9 cellular contexts compared by ENCODE assay signal in the genomic region with DNA sequence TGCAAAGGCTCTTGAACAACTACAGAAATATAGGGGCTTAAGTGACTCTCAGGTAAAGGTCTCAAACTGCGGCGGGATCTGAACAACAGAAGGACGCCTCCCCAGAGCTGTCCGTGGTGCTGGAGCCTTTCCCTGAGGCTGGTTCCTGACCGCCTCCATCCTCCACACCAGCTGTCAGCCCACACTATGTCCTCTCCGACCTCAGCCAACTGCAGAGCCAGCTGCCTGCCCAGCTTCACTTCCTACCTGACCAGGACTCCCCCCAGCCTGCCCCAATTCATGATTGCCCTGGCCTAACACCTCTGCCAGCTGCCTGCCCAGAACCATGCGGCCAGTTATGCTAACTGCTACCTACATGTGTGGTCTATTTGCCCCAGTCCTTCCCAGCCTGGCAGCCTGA.
DNase-seq lines count a peak whose midpoint lies in the region; ATAC-seq and TF ChIP-seq lines count a peak whose summit lies in the region.
"Had no signal": no experiment of that assay in that cellular context is flagged by ENCODE, and none has a peak within 500 bp of the region (broad histone marks: within the 10 kb centered on the region; RNA-seq: fewer than 3 reads in every experiment).

No MANE protein-coding gene starts in this region.

- H3F3A ChIP-seq in GM23248 (ENCODE audit: insufficient read depth), result no peaks in the 10 kb centered on the region

- H3K27ac ChIP-seq in GM23248 (no peak overlapping the region), brain microvascular endothelial cell (no peak overlapping the region)
- H3K27ac ChIP-seq: HL-60 had no signal

- DNase-seq in GM23248, result peak; percentile 42
- peak; percentile 44 for DNase-seq in MG63
- peak; percentile 18 for DNase-seq in brain microvascular endothelial cell
- peak; percentile 43 to 70 for DNase-seq in mesothelial cell of epicardium (ENCODE audit: low spot score in 2 of 2, unreplicated experiment in 2 of 2)
- no peak for DNase-seq in midbrain (lab: John Stamatoyannopoulos, UW)
- DNase-seq in KG1 (lab: John Stamatoyannopoulos, UW), result no peak
- DNase-seq: stimulated activated CD4-positive, alpha-beta T cell treated with anti-CD3 and anti-CD28 coated beads, Interleukin-4, amount 100 ng/mL, for 24 hours had no signal

- WGBS in GM23248 (ENCODE audit: low coverage in 1 of 2, low lambda C conversion rate in 2 of 2, missing lambda C conversion rate in 2 of 2), 2 experiments, result 9 to 17% methylated on average over 7 of the region's 7 CpGs

- no peaks in the 10 kb centered on the region for H3K36me3 ChIP-seq in GM23248 (ENCODE audit: low read depth)
- H3K36me3 ChIP-seq in MG63, result no peaks in the 10 kb centered on the region
- no peaks in the 10 kb centered on the region for H3K36me3 ChIP-seq in brain microvascular endothelial cell (replicated peaks)

- no peak for ATAC-seq in GM18505 (IDR thresholded peaks at IDR 0.05; ENCODE audit: unreplicated experiment)

- TF ChIP-seq CTCF in brain microvascular endothelial cell (IDR thresholded peaks at IDR 0.05; ENCODE audit: low read depth, low read length, missing control alignments) (no peak), mesothelial cell of epicardium (IDR thresholded peaks at IDR 0.05; ENCODE audit: unreplicated experiment) (no peak)

- in situ Hi-C loops in GM23248 (cut with MboI), result no loop called here
- in situ Hi-C loops in brain microvascular endothelial cell (cut with HindIII; ENCODE audit: low pct_ligation_motif_present, low sequenced_read_pairs), result no loop called here

- H3K4me1 ChIP-seq in GM23248 (ENCODE audit: insufficient read depth), result no peaks in the 10 kb centered on the region

- no peaks in the 10 kb centered on the region for H3K27me3 ChIP-seq in GM23248 (replicated peaks; ENCODE audit: insufficient read depth)
- H3K27me3 ChIP-seq in MG63, result no peaks in the 10 kb centered on the region
- no peaks in the 10 kb centered on the region for H3K27me3 ChIP-seq in brain microvascular endothelial cell (replicated peaks)

- no peak overlapping the region for H3K4me3 Mint-ChIP-seq in mesothelial cell of epicardium

- no peak overlapping the region for H3K4me2 ChIP-seq in GM23248 (ENCODE audit: unreplicated experiment)

- no peak overlapping the region for H3K4me3 ChIP-seq in GM23248
- H3K4me3 ChIP-seq in MG63, result no peak overlapping the region
- H3K4me3 ChIP-seq in brain microvascular endothelial cell (ENCODE audit: low read depth, low read length), result no peak overlapping the region

- H3K9ac ChIP-seq in GM23248, result no peak overlapping the region

- no peaks in the 10 kb centered on the region for H3K9me2 ChIP-seq in GM23248 (ENCODE audit: insufficient read depth)

- peaks cover 4% of the 10 kb centered on the region for H3K9me3 Mint-ChIP-seq in mesothelial cell of epicardium

- H3K9me3 ChIP-seq in GM23248 (ENCODE audit: low read depth) (no peaks in the 10 kb centered on the region), MG63 (no peaks in the 10 kb centered on the region)

- H3K4me1 Mint-ChIP-seq in mesothelial cell of epicardium, result no peaks in the 10 kb centered on the region

- H3K79me2 ChIP-seq in GM23248 (ENCODE audit: insufficient read depth), result no peaks in the 10 kb centered on the region

- H4K20me1 ChIP-seq in GM23248 (ENCODE audit: insufficient read depth), result no peaks in the 10 kb centered on the region

- H3K27me3 Mint-ChIP-seq in mesothelial cell of epicardium (ENCODE audit: low read depth), result peaks cover 19% of the 10 kb centered on the region

- H3K27ac Mint-ChIP-seq in mesothelial cell of epicardium, result no peak overlapping the region

- H2AFZ ChIP-seq in GM23248, result no peak overlapping the region

- TF ChIP-seq POLR2A in GM18505 (IDR thresholded peaks at IDR 0.05; ENCODE audit: borderline replicate concordance, extremely low read depth, insufficient read depth, insufficient read length), result no peak

- H3K36me3 Mint-ChIP-seq in mesothelial cell of epicardium, result no peaks in the 10 kb centered on the region

Comparison
In these comparisons a context has a peak if more than half of its experiments do, and no peak if none do; other contexts are left out.
1. DNase-seq: peak in GM23248 (single experiment), MG63 (single experiment), brain microvascular endothelial cell (single experiment) and mesothelial cell of epicardium (2 of 2); none in midbrain (single experiment) and KG1 (single experiment).